Comparison of ENCODE assay signal across 30 cellular contexts in genomic region chr20:53822534-53822933, GRCh38.
"Had no signal": no experiment of that assay in that cellular context is flagged by ENCODE, and none has a peak within 500 bp of the region (broad histone marks: within the 10 kb centered on the region; RNA-seq: fewer than 3 reads in every experiment).

No MANE protein-coding gene starts in this region.

- H3K36me3 Mint-ChIP-seq: immature natural killer cell had no signal

- H3K4me3 ChIP-seq: left lung, lower lobe of right lung, pancreas, prostate gland, skin epidermis, suprapubic skin, thoracic aorta, tibial artery, upper lobe of right lung had no signal

- H3K27ac Mint-ChIP-seq: nephron; stimulated activated naive CD8-positive, alpha-beta T cell treated with anti-CD3 and anti-CD28 coated beads, Interleukin-15, Interleukin-2, amounts not matched to agents 100 ng/mL and 50 ng/mL, for 24 hours had no signal

- ATAC-seq: left colon; left lung; lower lobe of right lung; naive thymus-derived CD8-positive, alpha-beta T cell; pancreas; right cardiac atrium; sciatic nerve; upper lobe of right lung had no signal

- H3K9me3 Mint-ChIP-seq: immature natural killer cell; stimulated activated naive CD8-positive, alpha-beta T cell treated with anti-CD3 and anti-CD28 coated beads, Interleukin-15, Interleukin-2, amounts not matched to agents 100 ng/mL and 50 ng/mL, for 24 hours had no signal

- H3K4me3 Mint-ChIP-seq: immature natural killer cell; naive thymus-derived CD8-positive, alpha-beta T cell; nephron; neural crest cell; stimulated activated naive CD8-positive, alpha-beta T cell treated with anti-CD3 and anti-CD28 coated beads, Interleukin-15, Interleukin-2, amounts not matched to agents 100 ng/mL and 50 ng/mL, for 24 hours had no signal

- H3K9me3 ChIP-seq: lower lobe of right lung, pancreas, prostate gland, suprapubic skin, upper lobe of right lung had no signal

- H3K27ac ChIP-seq: left lung, lower lobe of right lung, pancreas, prostate gland, skin epidermis, suprapubic skin, thoracic aorta, tibial artery, upper lobe of right lung had no signal

- H3K27me3 ChIP-seq: left lung, pancreas, suprapubic skin, tibial artery, upper lobe of right lung had no signal

- H3K36me3 ChIP-seq: left lung, lower lobe of right lung, pancreas, prostate gland, suprapubic skin, thoracic aorta, tibial artery, upper lobe of right lung had no signal

- H3K4me1 ChIP-seq: lower lobe of right lung, prostate gland, upper lobe of right lung had no signal

- DNase-seq: hypothalamus; immature natural killer cell; kidney; left colon; left lung; lower lobe of right lung; mammary epithelial cell; mesenchymal stem cell; naive thymus-derived CD8-positive, alpha-beta T cell; nucleus accumbens; pancreas; posterior cingulate gyrus; retina; right cardiac atrium; stimulated activated CD4-positive, alpha-beta T cell treated with anti-CD3 and anti-CD28 coated beads, Interleukin-12 subunit alpha, Interleukin-12 subunit beta, amount 100 ng/mL, for 4 hours; stimulated activated CD4-positive, alpha-beta T cell treated with anti-CD3 and anti-CD28 coated beads, Interleukin-15, amount 100 ng/mL, for 24 hours; stimulated activated CD4-positive, alpha-beta T cell treated with anti-CD3 and anti-CD28 coated beads, Interleukin-2, amount 100 ng/mL, for 24 hours; stimulated activated CD4-positive, alpha-beta T cell treated with anti-CD3 and anti-CD28 coated beads, Interleukin-4, amount 100 ng/mL, for 1 hour; stimulated activated naive CD4-positive, alpha-beta T cell; tibial artery; trophoblast cell; upper lobe of right lung had no signal

- H3K27me3 Mint-ChIP-seq: naive thymus-derived CD8-positive, alpha-beta T cell; stimulated activated naive CD8-positive, alpha-beta T cell treated with anti-CD3 and anti-CD28 coated beads, Interleukin-15, Interleukin-2, amounts not matched to agents 100 ng/mL and 50 ng/mL, for 24 hours had no signal
